In genomic region chr4:11427201-11427996, GRCh38 we compare ENCODE assay signal across 3 cellular contexts.
TF ChIP-seq lines count a peak whose summit lies in the region.

No MANE protein-coding gene starts in this region.

TF ChIP-seq in liver, 16 proteins besides CTCF, POLR2A, EP300 and RAD21:
- TF ChIP-seq ZBTB33 (IDR thresholded peaks at IDR 0.05) (no peak), HNF4A (conservative IDR thresholded peaks at IDR 0.05) (no peak), RXRA (IDR thresholded peaks at IDR 0.05) (no peak), TAF1 (conservative IDR thresholded peaks at IDR 0.05) (no peak), HNF4G (IDR thresholded peaks at IDR 0.05) (no peak), SP1 (IDR thresholded peaks at IDR 0.05) (no peak), EGR1 (IDR thresholded peaks at IDR 0.05; ENCODE audit: low read depth in 2 of 2) (no peak), ATF3 (IDR thresholded peaks at IDR 0.05) (no peak), GABPA (IDR thresholded peaks at IDR 0.05 in 1 of 2, conservative IDR thresholded peaks at IDR 0.05 in 1 of 2) (no peak), YY1 (IDR thresholded peaks at IDR 0.05) (no peak), FOXA2 (IDR thresholded peaks at IDR 0.05) (no peak), NR2F2 (IDR thresholded peaks at IDR 0.05) (no peak), JUND (IDR thresholded peaks at IDR 0.05) (no peak), REST (IDR thresholded peaks at IDR 0.05) (no peak), MAX (IDR thresholded peaks at IDR 0.05) (no peak), FOXA1 (IDR thresholded peaks at IDR 0.05) (no peak)

TF ChIP-seq in HepG2, 621 proteins besides CTCF, POLR2A, EP300 and RAD21:
- TF ChIP-seq TAF15 (IDR thresholded peaks at IDR 0.05; ENCODE audit: low read depth, low read length, poor library complexity, severe bottlenecking) = no peak
TF ChIP-seq in HepG2: peak in this region for 0.

TF ChIP-seq in endothelial cell of umbilical vein, 7 proteins besides CTCF, POLR2A, EP300 and RAD21:
- TF ChIP-seq GATA2 (IDR thresholded peaks at IDR 0.05; ENCODE audit: insufficient read depth, insufficient read length, low read depth, low read length) (no peak), POLR2AphosphoS5 (IDR thresholded peaks at IDR 0.05; ENCODE audit: insufficient read depth, low read depth, low read length) (no peak), MYC (IDR thresholded peaks at IDR 0.05; ENCODE audit: low read depth, low read length) (no peak), JUN (IDR thresholded peaks at IDR 0.05; ENCODE audit: borderline replicate concordance, insufficient read depth, insufficient read length, low read depth) (no peak), EZH2 (IDR thresholded peaks at IDR 0.05; ENCODE audit: borderline replicate concordance, low read depth, low read length, severe bottlenecking) (no peak), MAX (IDR thresholded peaks at IDR 0.05; ENCODE audit: insufficient read depth, insufficient read length) (no peak), FOS (IDR thresholded peaks at IDR 0.05; ENCODE audit: borderline replicate concordance, insufficient read depth, low read length) (no peak)
